21 cellular contexts compared by ENCODE assay signal in the genomic region with DNA sequence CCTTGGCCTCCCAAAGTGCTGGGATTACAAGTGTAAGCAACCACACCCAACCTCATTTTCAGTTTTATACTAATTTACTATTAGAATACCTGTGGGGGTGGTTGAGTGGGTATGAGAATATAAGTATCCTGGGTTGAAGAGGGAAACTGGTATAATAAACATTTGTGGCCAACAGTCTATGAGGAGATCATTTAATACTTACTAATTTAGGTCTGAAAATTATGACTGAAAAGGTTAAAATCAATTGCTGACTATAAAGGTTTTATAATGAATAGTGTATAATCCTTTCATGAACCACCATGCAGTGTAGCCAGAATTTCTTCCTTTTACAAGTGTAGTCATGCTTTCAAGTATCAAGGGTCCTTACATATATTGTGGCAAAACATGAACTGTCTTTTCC.
"Had no signal": no experiment of that assay in that cellular context is flagged by ENCODE, and none has a peak within 500 bp of the region (broad histone marks: within the 10 kb centered on the region; RNA-seq: fewer than 3 reads in every experiment).

No MANE protein-coding gene starts in this region.

- H3K4me3 Mint-ChIP-seq: dendritic cell treated with granulocyte-macrophage colony-stimulating factor and Interleukin-4, amounts not matched to agents 40 ng/mL and 50 ng/mL, for 4 days; effector memory CD8-positive, alpha-beta T cell; naive thymus-derived CD8-positive, alpha-beta T cell; neural crest cell had no signal

- H3K9me3 Mint-ChIP-seq: dendritic cell treated with granulocyte-macrophage colony-stimulating factor and Interleukin-4, amounts not matched to agents 40 ng/mL and 50 ng/mL, for 4 days; effector memory CD8-positive, alpha-beta T cell; naive thymus-derived CD8-positive, alpha-beta T cell; neural crest cell had no signal

- ATAC-seq: gastrocnemius medialis; heart right ventricle; left lobe of liver; mucosa of descending colon; naive thymus-derived CD8-positive, alpha-beta T cell had no signal

- H3K27ac Mint-ChIP-seq: dendritic cell treated with granulocyte-macrophage colony-stimulating factor and Interleukin-4, amounts not matched to agents 40 ng/mL and 50 ng/mL, for 4 days had no signal

- DNase-seq: effector memory CD8-positive, alpha-beta T cell; gastrocnemius medialis; heart right ventricle; hypothalamus; islet precursor cell; mucosa of descending colon; naive thymus-derived CD8-positive, alpha-beta T cell; posterior cingulate gyrus; sigmoid colon; stimulated activated CD4-positive, alpha-beta T cell treated with anti-CD3 and anti-CD28 coated beads, Interleukin-2, amount 100 ng/mL, for 24 hours; stimulated activated CD4-positive, alpha-beta T cell treated with anti-CD3 and anti-CD28 coated beads, Interleukin-4, amount 100 ng/mL, for 4 hours; stimulated activated naive CD4-positive, alpha-beta T cell; stomach; substantia nigra; transverse colon had no signal

- H3K27me3 Mint-ChIP-seq: dendritic cell treated with granulocyte-macrophage colony-stimulating factor and Interleukin-4, amounts not matched to agents 40 ng/mL and 50 ng/mL, for 4 days; effector memory CD8-positive, alpha-beta T cell; naive thymus-derived CD8-positive, alpha-beta T cell had no signal

- H3K9me3 ChIP-seq: esophagus muscularis mucosa, gastrocnemius medialis, heart right ventricle, mucosa of descending colon, right atrium auricular region, sigmoid colon, stomach, thoracic aorta, transverse colon had no signal
